1 cellular context compared by ENCODE assay signal in the genomic region with DNA sequence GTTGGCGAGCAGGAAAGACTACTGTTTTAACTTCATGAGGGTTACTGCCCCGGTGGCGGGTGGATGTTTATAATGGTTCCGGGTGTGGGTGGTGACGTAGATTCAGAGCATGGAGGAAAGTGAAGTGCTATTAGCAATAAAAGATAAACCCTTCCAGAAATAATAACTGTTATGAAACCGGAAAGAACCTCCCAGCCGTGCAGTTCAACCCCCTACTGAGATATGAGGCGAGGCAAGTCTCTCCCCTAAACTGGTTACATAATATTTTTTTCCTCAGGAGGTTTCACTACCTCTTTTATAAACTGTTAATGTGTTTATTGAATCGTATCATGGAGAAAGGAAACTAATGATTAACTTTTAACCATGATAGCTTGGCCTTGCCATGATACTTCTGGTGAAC.
A peak's percentile ranks its signal among the peaks of the same experiment; 100 is the strongest.
TF ChIP-seq lines count a peak whose summit lies in the region.

No MANE protein-coding gene starts in this region.

TF ChIP-seq in GM12878, 131 proteins besides CTCF, POLR2A, EP300 and RAD21 (continued from another document and continues in another):
- no peak for TF ChIP-seq CEBPZ (IDR thresholded peaks at IDR 0.05; ENCODE audit: low read depth, low read length)
- peak; percentile 15 for TF ChIP-seq KLF5 (IDR thresholded peaks at IDR 0.05; ENCODE audit: partially characterized antibody)
- no peak for TF ChIP-seq ZNF217 (IDR thresholded peaks at IDR 0.05)
- TF ChIP-seq, protein P1, sequence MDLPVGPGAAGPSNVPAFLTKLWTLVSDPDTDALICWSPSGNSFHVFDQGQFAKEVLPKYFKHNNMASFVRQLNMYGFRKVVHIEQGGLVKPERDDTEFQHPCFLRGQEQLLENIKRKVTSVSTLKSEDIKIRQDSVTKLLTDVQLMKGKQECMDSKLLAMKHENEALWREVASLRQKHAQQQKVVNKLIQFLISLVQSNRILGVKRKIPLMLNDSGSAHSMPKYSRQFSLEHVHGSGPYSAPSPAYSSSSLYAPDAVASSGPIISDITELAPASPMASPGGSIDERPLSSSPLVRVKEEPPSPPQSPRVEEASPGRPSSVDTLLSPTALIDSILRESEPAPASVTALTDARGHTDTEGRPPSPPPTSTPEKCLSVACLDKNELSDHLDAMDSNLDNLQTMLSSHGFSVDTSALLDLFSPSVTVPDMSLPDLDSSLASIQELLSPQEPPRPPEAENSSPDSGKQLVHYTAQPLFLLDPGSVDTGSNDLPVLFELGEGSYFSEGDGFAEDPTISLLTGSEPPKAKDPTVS (IDR thresholded peaks at IDR 0.05; ENCODE audit: low read depth, low read length): no peak
- TF ChIP-seq MTA3 (IDR thresholded peaks at IDR 0.05; ENCODE audit: borderline replicate concordance, low read length): peak; percentile 89; the same call in 1 of the 2 replicates
- no peak for TF ChIP-seq SUZ12 (IDR thresholded peaks at IDR 0.05; ENCODE audit: unreplicated experiment)
- TF ChIP-seq CEBPB (IDR thresholded peaks at IDR 0.05; ENCODE audit: borderline replicate concordance in 1 of 2, low read depth in 2 of 2, low read length in 2 of 2): peak in 1 of 2 experiments; percentile 63; a peak in 1 of 4 replicates
- TF ChIP-seq CHD1 (IDR thresholded peaks at IDR 0.05; ENCODE audit: low read depth, low read length): no peak
- TF ChIP-seq KDM1A (IDR thresholded peaks at IDR 0.05; ENCODE audit: borderline replicate concordance): no peak
- no peak for TF ChIP-seq NKRF (conservative IDR thresholded peaks at IDR 0.05)
- TF ChIP-seq CBFB (IDR thresholded peaks at IDR 0.05; ENCODE audit: low read depth): 0 out of 2 replicates have a peak, but pooled peaks have one; percentile 35
- no peak for TF ChIP-seq IRF5 (IDR thresholded peaks at IDR 0.05; ENCODE audit: borderline replicate concordance)
- TF ChIP-seq IRF4 (IDR thresholded peaks at IDR 0.05; ENCODE audit: low read depth, low read length): peak; percentile 76; the same call in 1 of the 2 replicates
- TF ChIP-seq IKZF2 (IDR thresholded peaks at IDR 0.05): peak; percentile 97 to 98
- TF ChIP-seq IKZF1 (conservative IDR thresholded peaks at IDR 0.05): peak; percentile 97
- TF ChIP-seq, protein P2, sequence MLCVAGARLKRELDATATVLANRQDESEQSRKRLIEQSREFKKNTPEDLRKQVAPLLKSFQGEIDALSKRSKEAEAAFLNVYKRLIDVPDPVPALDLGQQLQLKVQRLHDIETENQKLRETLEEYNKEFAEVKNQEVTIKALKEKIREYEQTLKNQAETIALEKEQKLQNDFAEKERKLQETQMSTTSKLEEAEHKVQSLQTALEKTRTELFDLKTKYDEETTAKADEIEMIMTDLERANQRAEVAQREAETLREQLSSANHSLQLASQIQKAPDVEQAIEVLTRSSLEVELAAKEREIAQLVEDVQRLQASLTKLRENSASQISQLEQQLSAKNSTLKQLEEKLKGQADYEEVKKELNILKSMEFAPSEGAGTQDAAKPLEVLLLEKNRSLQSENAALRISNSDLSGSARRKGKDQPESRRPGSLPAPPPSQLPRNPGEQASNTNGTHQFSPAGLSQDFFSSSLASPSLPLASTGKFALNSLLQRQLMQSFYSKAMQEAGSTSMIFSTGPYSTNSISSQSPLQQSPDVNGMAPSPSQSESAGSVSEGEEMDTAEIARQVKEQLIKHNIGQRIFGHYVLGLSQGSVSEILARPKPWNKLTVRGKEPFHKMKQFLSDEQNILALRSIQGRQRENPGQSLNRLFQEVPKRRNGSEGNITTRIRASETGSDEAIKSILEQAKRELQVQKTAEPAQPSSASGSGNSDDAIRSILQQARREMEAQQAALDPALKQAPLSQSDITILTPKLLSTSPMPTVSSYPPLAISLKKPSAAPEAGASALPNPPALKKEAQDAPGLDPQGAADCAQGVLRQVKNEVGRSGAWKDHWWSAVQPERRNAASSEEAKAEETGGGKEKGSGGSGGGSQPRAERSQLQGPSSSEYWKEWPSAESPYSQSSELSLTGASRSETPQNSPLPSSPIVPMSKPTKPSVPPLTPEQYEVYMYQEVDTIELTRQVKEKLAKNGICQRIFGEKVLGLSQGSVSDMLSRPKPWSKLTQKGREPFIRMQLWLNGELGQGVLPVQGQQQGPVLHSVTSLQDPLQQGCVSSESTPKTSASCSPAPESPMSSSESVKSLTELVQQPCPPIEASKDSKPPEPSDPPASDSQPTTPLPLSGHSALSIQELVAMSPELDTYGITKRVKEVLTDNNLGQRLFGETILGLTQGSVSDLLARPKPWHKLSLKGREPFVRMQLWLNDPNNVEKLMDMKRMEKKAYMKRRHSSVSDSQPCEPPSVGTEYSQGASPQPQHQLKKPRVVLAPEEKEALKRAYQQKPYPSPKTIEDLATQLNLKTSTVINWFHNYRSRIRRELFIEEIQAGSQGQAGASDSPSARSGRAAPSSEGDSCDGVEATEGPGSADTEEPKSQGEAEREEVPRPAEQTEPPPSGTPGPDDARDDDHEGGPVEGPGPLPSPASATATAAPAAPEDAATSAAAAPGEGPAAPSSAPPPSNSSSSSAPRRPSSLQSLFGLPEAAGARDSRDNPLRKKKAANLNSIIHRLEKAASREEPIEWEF (IDR thresholded peaks at IDR 0.05; ENCODE audit: insufficient replicate concordance, low read depth, low read length): peak; percentile 73
- no peak for TF ChIP-seq ZBTB4 (CRISPR knock-in tag; IDR thresholded peaks at IDR 0.05)
- TF ChIP-seq BHLHE40 (IDR thresholded peaks at IDR 0.05; ENCODE audit: borderline replicate concordance in 1 of 2, low read depth in 2 of 2, low read length in 1 of 2): peak; percentile 35 to 46; a peak in 2 of 4 replicates
- TF ChIP-seq, protein P3, sequence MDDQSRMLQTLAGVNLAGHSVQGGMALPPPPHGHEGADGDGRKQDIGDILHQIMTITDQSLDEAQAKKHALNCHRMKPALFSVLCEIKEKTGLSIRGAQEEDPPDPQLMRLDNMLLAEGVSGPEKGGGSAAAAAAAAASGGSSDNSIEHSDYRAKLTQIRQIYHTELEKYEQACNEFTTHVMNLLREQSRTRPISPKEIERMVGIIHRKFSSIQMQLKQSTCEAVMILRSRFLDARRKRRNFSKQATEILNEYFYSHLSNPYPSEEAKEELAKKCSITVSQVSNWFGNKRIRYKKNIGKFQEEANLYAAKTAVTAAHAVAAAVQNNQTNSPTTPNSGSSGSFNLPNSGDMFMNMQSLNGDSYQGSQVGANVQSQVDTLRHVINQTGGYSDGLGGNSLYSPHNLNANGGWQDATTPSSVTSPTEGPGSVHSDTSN (IDR thresholded peaks at IDR 0.05; ENCODE audit: insufficient replicate concordance, low read depth, low read length): no peak
- TF ChIP-seq CHD2 (IDR thresholded peaks at IDR 0.05; ENCODE audit: borderline replicate concordance, low read depth, low read length): peak; percentile 59; the same call in 1 of the 2 replicates
- TF ChIP-seq CBX5 (IDR thresholded peaks at IDR 0.05; ENCODE audit: low read depth): peak; percentile 74; the same call in 1 of the 2 replicates
- TF ChIP-seq FOXK2 (IDR thresholded peaks at IDR 0.05): no peak
- peak; percentile 70; the same call in 1 of the 2 replicates for TF ChIP-seq ZNF384 (IDR thresholded peaks at IDR 0.05; ENCODE audit: borderline replicate concordance, low read depth, low read length)
- TF ChIP-seq ZNF687 (IDR thresholded peaks at IDR 0.05): no peak
- TF ChIP-seq TAF1 (IDR thresholded peaks at IDR 0.05; ENCODE audit: borderline replicate concordance, low read depth, low read length): no peak
- TF ChIP-seq CREB1 (IDR thresholded peaks at IDR 0.05; ENCODE audit: low read depth): peak; percentile 76
- TF ChIP-seq SMC3 (IDR thresholded peaks at IDR 0.05; ENCODE audit: borderline replicate concordance, low read length): no peak
- no peak for TF ChIP-seq FOS (IDR thresholded peaks at IDR 0.05; ENCODE audit: borderline replicate concordance, extremely low read depth, insufficient read length)
- TF ChIP-seq RAD51 (IDR thresholded peaks at IDR 0.05): no peak
- no peak for TF ChIP-seq SREBF2 (IDR thresholded peaks at IDR 0.05; ENCODE audit: low read length)
- TF ChIP-seq ZBED1 (IDR thresholded peaks at IDR 0.05; ENCODE audit: borderline replicate concordance): peak; percentile 91; the same call in 1 of the 2 replicates
